In the genomic region with DNA sequence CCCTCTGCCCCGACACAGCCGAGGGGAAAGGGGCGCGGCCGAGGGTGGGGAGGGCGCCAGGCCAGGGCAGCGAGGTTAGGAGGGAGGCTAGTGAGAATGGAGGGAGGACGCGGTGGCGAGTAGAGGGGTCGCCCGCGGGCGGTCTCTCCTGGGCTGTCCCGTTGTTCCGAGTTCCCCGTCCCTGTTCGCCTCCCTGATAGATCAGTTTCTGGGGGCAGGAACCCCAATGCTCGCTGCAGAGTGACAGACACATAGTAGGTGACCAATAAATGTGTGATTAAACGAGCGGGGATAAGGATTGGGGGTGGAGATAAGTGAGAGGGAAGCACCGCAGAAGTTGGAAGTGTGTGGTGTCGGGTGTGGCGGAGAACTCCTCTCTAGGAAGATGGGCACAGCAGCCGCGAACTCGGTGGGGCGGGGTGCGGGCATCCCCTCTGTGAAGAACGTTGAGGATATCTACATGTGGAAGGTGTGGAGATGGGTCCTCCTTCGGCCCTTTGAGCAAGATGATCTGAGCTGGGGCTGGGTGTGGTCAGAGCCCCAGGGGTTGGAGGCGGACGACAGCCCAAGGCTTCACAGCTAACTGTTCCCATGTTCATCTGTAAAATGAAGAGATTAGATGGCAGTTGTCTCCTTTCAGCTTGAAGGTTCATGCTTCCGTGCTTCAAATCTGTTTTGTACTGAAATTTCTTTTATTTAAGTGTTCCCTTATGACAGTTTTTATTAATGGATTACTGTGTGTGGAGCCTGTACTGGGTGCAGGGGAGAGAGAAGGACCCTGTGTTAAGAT, we compare ENCODE assay signal across 8 cellular contexts. TPM values are rescaled to one million over a fixed set of nuclear protein-coding genes. Genes with fewer than 3 reads are reported as not detected.
DNase-seq lines count a peak whose midpoint lies in the region; ATAC-seq and TF ChIP-seq lines count a peak whose summit lies in the region.

No MANE protein-coding gene starts in this region.

- H3K27ac ChIP-seq in upper lobe of left lung: peak overlapping the region; percentile 86 to 97 (median 92)

- H3K36me3 ChIP-seq in NT2/D1 (ENCODE audit: insufficient read depth, insufficient read length, low read length): peaks cover 7% of the 10 kb centered on the region
- H3K36me3 ChIP-seq in upper lobe of left lung: no peaks in the 10 kb centered on the region

- ATAC-seq in GM19452 (IDR thresholded peaks at IDR 0.05; ENCODE audit: unreplicated experiment) (peak; percentile 5), upper lobe of left lung (ENCODE audit: low FRiP score in 2 of 2) (peak in 1 of 2 donors; percentile 4), HG03139 (IDR thresholded peaks at IDR 0.05; ENCODE audit: unreplicated experiment) (no peak)

- peak overlapping the region; percentile 85 for H3K4me3 Mint-ChIP-seq in dendritic cell treated with granulocyte-macrophage colony-stimulating factor and Interleukin-4, amounts not matched to agents 40 ng/mL and 50 ng/mL, for 4 days

- intact Hi-C loops in dendritic cell treated with granulocyte-macrophage colony-stimulating factor and Interleukin-4, amounts not matched to agents 40 ng/mL and 50 ng/mL, for 4 days (cut with micrococcal nuclease): loop anchor here (2.0 kb wide), 1 partner anchor 15 kb away; no protein-coding TSS in a partner anchor

- in situ Hi-C loops in Caki2 (cut with HindIII; ENCODE audit: low pct_unique_long_range_greater_than_20kb, low sequenced_read_pairs): no loop called here

- WGBS in upper lobe of left lung, 2 donors: 1 to 3% methylated on average over 30 to 31 of the region's 34 CpGs

- TF ChIP-seq CTCF in upper lobe of left lung (IDR thresholded peaks at IDR 0.05): no peak
- no peak for TF ChIP-seq CTCF in GM10266 (IDR thresholded peaks at IDR 0.05; ENCODE audit: control insufficient read depth, insufficient read depth, low read depth, missing control alignments)

- H3K4me3 ChIP-seq in NT2/D1 (ENCODE audit: insufficient read length, low read depth): peak overlapping the region; percentile 85
- peak overlapping the region; percentile 89 to 98 (median 93) for H3K4me3 ChIP-seq in upper lobe of left lung

- no peaks in the 10 kb centered on the region for H3K9me3 Mint-ChIP-seq in dendritic cell treated with granulocyte-macrophage colony-stimulating factor and Interleukin-4, amounts not matched to agents 40 ng/mL and 50 ng/mL, for 4 days

- H3K9me3 ChIP-seq in NT2/D1 (ENCODE audit: insufficient read depth, low read length) (no peaks in the 10 kb centered on the region), upper lobe of left lung (no peaks in the 10 kb centered on the region)

- H3K4me1 ChIP-seq in NT2/D1 (ENCODE audit: insufficient read depth, insufficient read length) (peaks cover 20% of the 10 kb centered on the region), upper lobe of left lung (peaks cover 17 to 39% (median 24%) of the 10 kb centered on the region in 4 donors)

- no peak for TF ChIP-seq EP300 in upper lobe of left lung (IDR thresholded peaks at IDR 0.05)

- H3K9ac ChIP-seq in NT2/D1 (ENCODE audit: insufficient read length, low read depth): peak overlapping the region; percentile 94

- no peaks in the 10 kb centered on the region for H3K27me3 Mint-ChIP-seq in dendritic cell treated with granulocyte-macrophage colony-stimulating factor and Interleukin-4, amounts not matched to agents 40 ng/mL and 50 ng/mL, for 4 days

- H3K36me3 Mint-ChIP-seq in dendritic cell treated with granulocyte-macrophage colony-stimulating factor and Interleukin-4, amounts not matched to agents 40 ng/mL and 50 ng/mL, for 4 days (ENCODE audit: low read depth): peaks cover 20% of the 10 kb centered on the region

- peaks cover 79% of the 10 kb centered on the region for H3K4me1 Mint-ChIP-seq in dendritic cell treated with granulocyte-macrophage colony-stimulating factor and Interleukin-4, amounts not matched to agents 40 ng/mL and 50 ng/mL, for 4 days (ENCODE audit: low read depth)

- no peaks in the 10 kb centered on the region for H3K27me3 ChIP-seq in NT2/D1 (ENCODE audit: insufficient read depth, insufficient read length)
- H3K27me3 ChIP-seq in upper lobe of left lung: no peaks in the 10 kb centered on the region

- no peak for TF ChIP-seq POLR2A in upper lobe of left lung (IDR thresholded peaks at IDR 0.05)

- DNase-seq in Caki2 (ENCODE audit: low read depth) (peak; percentile 47), NT2/D1 (ENCODE audit: low read depth, low spot score) (no peak), mesenteric fat pad (ENCODE audit: low spot score) (peak; percentile 90), upper lobe of left lung (peak; percentile 46 to 82), GM10266 (ENCODE audit: extremely low spot score) (no peak)

- H3K27ac Mint-ChIP-seq in dendritic cell treated with granulocyte-macrophage colony-stimulating factor and Interleukin-4, amounts not matched to agents 40 ng/mL and 50 ng/mL, for 4 days: peak overlapping the region; percentile 88

RNA-seq across cellular contexts. Expression of a gene that starts 0.7 kb away (rescaled TPM):
- 8.6 and 10.2 TPM in 2 replicates for total RNA-seq in Caki2 (2014; rRNA removed; shearing (Covaris generic); ENCODE audit: low replicate concordance)
- total RNA-seq in mesenteric fat pad (1.6 TPM), upper lobe of left lung (1 to 10 TPM; 3.0 to 6.5 (median 5.5) TPM)

RNA-seq across cellular contexts. Expression of a gene that starts 11.2 kb away (rescaled TPM):
- total RNA-seq in Caki2 (2014; rRNA removed; shearing (Covaris generic); ENCODE audit: low replicate concordance): 86.1 and 89.8 TPM in 2 replicates
- total RNA-seq in mesenteric fat pad (82.1 TPM), upper lobe of left lung (100 to 1,000 TPM in 4 of 6 donors, 10 to 100 TPM in 2; 65.2 to 125 (median 105) TPM)

RNA-seq across cellular contexts. Expression of a gene that starts 38.4 kb away (rescaled TPM):
- 2.7 and 10.6 TPM in 2 replicates for total RNA-seq in Caki2 (2014; rRNA removed; shearing (Covaris generic); ENCODE audit: low replicate concordance)
- 210 TPM for total RNA-seq in mesenteric fat pad
- 100 to 1,000 TPM in 5 of 6 donors, 10 to 100 TPM in 1; 54.2 to 303 (median 160) TPM for total RNA-seq in upper lobe of left lung

RNA-seq across cellular contexts. Expression of a gene that starts 56.4 kb away (rescaled TPM):
- total RNA-seq in Caki2 (2014; rRNA removed; shearing (Covaris generic); ENCODE audit: low replicate concordance): 3.7 and 23.0 TPM in 2 replicates
- total RNA-seq in mesenteric fat pad (2.6 TPM), upper lobe of left lung (100 to 1,000 TPM in 1 of 6 donors, 10 to 100 TPM in 5; 12.1 to 123 (median 24.1) TPM)

RNA-seq across cellular contexts. Expression of a gene that starts 56.6 kb away (rescaled TPM):
- 53.9 and 54.9 TPM in 2 replicates for total RNA-seq in Caki2 (2014; rRNA removed; shearing (Covaris generic); ENCODE audit: low replicate concordance)
- 3.9 TPM for total RNA-seq in mesenteric fat pad
- 10 to 100 TPM; 15.4 to 31.4 (median 19.2) TPM for total RNA-seq in upper lobe of left lung

Comparison
In these comparisons a context has a peak if more than half of its experiments do, and no peak if none do; other contexts are left out.
1. DNase-seq: peak in Caki2 (single experiment), mesenteric fat pad (single experiment) and upper lobe of left lung (2 of 2); none in NT2/D1 (single experiment) and GM10266 (single experiment).